Comparison of ENCODE assay signal across 15 cellular contexts in the genomic region with DNA sequence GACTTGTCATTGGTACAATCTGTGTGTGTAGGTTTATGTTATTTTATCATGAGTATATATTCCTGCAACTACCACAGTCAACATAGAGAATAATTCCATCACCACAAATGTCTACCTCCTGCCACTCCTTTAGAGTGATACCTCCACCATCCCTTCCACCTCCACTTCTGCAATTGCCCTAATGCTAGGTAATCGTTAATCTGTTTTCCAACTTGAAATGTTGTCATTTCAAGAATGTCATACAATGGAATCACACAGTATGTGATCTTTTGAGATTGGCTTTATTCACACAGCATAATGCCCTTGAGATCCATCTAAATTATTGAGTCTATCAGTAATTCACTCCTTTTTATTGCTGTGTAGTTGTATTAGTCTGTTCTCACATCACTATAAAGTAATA.
DNase-seq lines count a peak whose midpoint lies in the region; ATAC-seq and TF ChIP-seq lines count a peak whose summit lies in the region.
"Had no signal": no experiment of that assay in that cellular context is flagged by ENCODE, and none has a peak within 500 bp of the region (broad histone marks: within the 10 kb centered on the region; RNA-seq: fewer than 3 reads in every experiment).

No MANE protein-coding gene starts in this region.

- H3F3A ChIP-seq in DOHH2 (ENCODE audit: control insufficient read depth, insufficient read depth): no peaks in the 10 kb centered on the region
- H3F3A ChIP-seq in OCI-LY1 (ENCODE audit: insufficient read depth, low read length): no peaks in the 10 kb centered on the region

- no peaks in the 10 kb centered on the region for H4K20me1 ChIP-seq in DOHH2 (ENCODE audit: control insufficient read depth, insufficient read depth, low read depth, low read length)
- H4K20me1 ChIP-seq in OCI-LY1 (ENCODE audit: insufficient read depth, low read length): no peaks in the 10 kb centered on the region

- H3K4me3 ChIP-seq in DOHH2 (ENCODE audit: low read length): peak overlapping the region; percentile 28
- no peak overlapping the region for H3K4me3 ChIP-seq in OCI-LY1 (ENCODE audit: low read depth, low read length, poor library complexity, severe bottlenecking)
- H3K4me3 ChIP-seq in esophagus muscularis mucosa: no peak overlapping the region

- DNase-seq in esophagus muscularis mucosa (ENCODE audit: extremely low spot score) (peak; percentile 2), left cardiac atrium (no peak), SK-N-DZ (ENCODE audit: low spot score) (no peak), posterior vena cava (ENCODE audit: low spot score) (no peak)
- DNase-seq: CD4-positive, alpha-beta T cell; CD8-positive, alpha-beta memory T cell; DMS 273 treated with DMSO at 0.1 percent for 48 hours; DMS79; GF-D8; GOT3; H7; HCEC 1CT had no signal

- H2AFZ ChIP-seq in OCI-LY1 (ENCODE audit: low read length): no peak overlapping the region

- no peaks in the 10 kb centered on the region for H3K79me2 ChIP-seq in DOHH2 (ENCODE audit: control insufficient read depth, low read length)
- H3K79me2 ChIP-seq in OCI-LY1 (ENCODE audit: insufficient read depth, low read length): no peaks in the 10 kb centered on the region

- H3K27ac ChIP-seq in DOHH2 (ENCODE audit: low read depth, low read length) (peak overlapping the region; percentile 66), OCI-LY1 (ENCODE audit: low read depth, low read length, poor library complexity, severe bottlenecking) (peak overlapping the region; percentile 90), esophagus muscularis mucosa (replicated peaks in 1 of 4) (no peak overlapping the region)

- TF ChIP-seq EP300 in esophagus muscularis mucosa (IDR thresholded peaks at IDR 0.05): no peak

- TF ChIP-seq CTCF in DOHH2 (IDR thresholded peaks at IDR 0.05; ENCODE audit: low read depth, low read length, poor library complexity, severe bottlenecking): no peak
- TF ChIP-seq CTCF in OCI-LY1 (IDR thresholded peaks at IDR 0.05; ENCODE audit: low read length): no peak
- TF ChIP-seq CTCF in esophagus muscularis mucosa (IDR thresholded peaks at IDR 0.05): no peak

- peaks cover 7% of the 10 kb centered on the region; the same call in 1 of the 2 replicates for H3K9me3 ChIP-seq in DOHH2 (ENCODE audit: control insufficient read depth, insufficient read depth, low read length)
- H3K9me3 ChIP-seq in OCI-LY1 (ENCODE audit: low read length): peaks cover 11% of the 10 kb centered on the region; the same call in 1 of the 2 replicates
- peaks cover 0 to 4% (median 0%) of the 10 kb centered on the region in 4 donors for H3K9me3 ChIP-seq in esophagus muscularis mucosa

- intact Hi-C loops in esophagus muscularis mucosa (cut with DNase I): loop anchor here (10.0 kb wide), 1 partner anchor 57 kb away; no protein-coding TSS in a partner anchor
- intact Hi-C loops in left cardiac atrium (cut with DNase I): no loop called here
- intact Hi-C loops in posterior vena cava (cut with DNase I): loop anchor here in 1 of 2 donors (10.0 kb wide), 1 partner anchor 47 kb away; no protein-coding TSS in a partner anchor

- no peak overlapping the region; the same call in 1 of the 2 replicates for H3K9ac ChIP-seq in OCI-LY1 (ENCODE audit: low read length)

- TF ChIP-seq POLR2A in esophagus muscularis mucosa (IDR thresholded peaks at IDR 0.05; ENCODE audit: low read depth): no peak

- H3K27me3 ChIP-seq in DOHH2 (ENCODE audit: control insufficient read depth, low read length) (no peaks in the 10 kb centered on the region), OCI-LY1 (ENCODE audit: insufficient read depth, low read length) (no peaks in the 10 kb centered on the region), esophagus muscularis mucosa (no peaks in the 10 kb centered on the region)

- peak overlapping the region; percentile 59 for H3K4me2 ChIP-seq in DOHH2 (ENCODE audit: low read length)
- H3K4me2 ChIP-seq in OCI-LY1 (ENCODE audit: low read length): peak overlapping the region; percentile 33; the same call in 1 of the 2 replicates

- WGBS in esophagus muscularis mucosa: 94% methylated on average over 1 of the region's 1 CpG

- H3K9me2 ChIP-seq in DOHH2 (replicated peaks; ENCODE audit: control insufficient read depth, low read length) (no peaks in the 10 kb centered on the region), OCI-LY1 (ENCODE audit: low read depth, low read length) (no peaks in the 10 kb centered on the region)

- no peak for ATAC-seq in left cardiac atrium
- no peak for ATAC-seq in GM18498 (IDR thresholded peaks at IDR 0.05; ENCODE audit: unreplicated experiment)

- peaks cover 6% of the 10 kb centered on the region; the same call in 1 of the 2 replicates for H3K36me3 ChIP-seq in DOHH2 (ENCODE audit: control insufficient read depth, low read length)
- H3K36me3 ChIP-seq in OCI-LY1 (ENCODE audit: insufficient read depth, low read length): no peaks in the 10 kb centered on the region
- no peaks in the 10 kb centered on the region for H3K36me3 ChIP-seq in esophagus muscularis mucosa

- H3K4me1 ChIP-seq in DOHH2 (ENCODE audit: control insufficient read depth, low read length): peaks cover 36% of the 10 kb centered on the region
- peaks cover 48% of the 10 kb centered on the region for H3K4me1 ChIP-seq in OCI-LY1 (ENCODE audit: insufficient read depth, low read length, severe bottlenecking)
- no peaks in the 10 kb centered on the region for H3K4me1 ChIP-seq in esophagus muscularis mucosa

Comparison
In these comparisons a context has a peak if more than half of its experiments do, and no peak if none do; other contexts are left out.
1. H3K27ac ChIP-seq: peak in DOHH2 (single experiment) and OCI-LY1 (single experiment); none in esophagus muscularis mucosa (0 of 4).